ENCODE assay signal across 22 cellular contexts in the genomic region with DNA sequence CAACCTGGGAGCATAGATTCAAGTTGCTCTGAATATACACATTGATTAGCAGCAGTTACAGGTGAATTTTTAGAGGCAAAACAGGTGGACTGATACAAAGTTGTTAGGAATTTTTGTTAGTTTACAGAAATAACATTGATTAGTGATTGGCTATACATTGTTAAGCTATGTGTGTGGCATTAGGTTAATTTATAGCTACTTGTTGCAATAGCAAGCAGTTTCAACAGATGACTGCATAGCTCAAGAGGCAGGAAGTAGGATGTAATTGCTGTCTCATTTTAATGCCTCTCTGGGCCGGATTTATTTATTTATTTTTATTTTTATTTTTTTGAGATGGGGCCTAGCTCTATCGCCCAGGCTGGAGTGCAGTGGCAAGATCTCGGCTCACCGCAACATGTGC.
"Had no signal": no experiment of that assay in that cellular context is flagged by ENCODE, and none has a peak within 500 bp of the region (broad histone marks: within the 10 kb centered on the region; RNA-seq: fewer than 3 reads in every experiment).

No MANE protein-coding gene starts in this region.

- H2AFZ ChIP-seq: hepatocyte, neural progenitor cell, parathyroid adenoma had no signal

- H3K9me3 ChIP-seq: adrenal gland, esophagus squamous epithelium, lower lobe of right lung, right lobe of liver, stomach had no signal

- H3K4me1 ChIP-seq: parathyroid adenoma had no signal

- H3K27me3 ChIP-seq: adrenal gland, esophagus squamous epithelium, hepatocyte, neural progenitor cell, right lobe of liver, stomach had no signal

- FAIRE-seq: bronchial epithelial cell, endothelial cell of umbilical vein had no signal

- H3K4me2 ChIP-seq: hepatocyte, neural progenitor cell, smooth muscle cell had no signal

- H3K27ac ChIP-seq: adrenal gland, esophagus squamous epithelium, hepatocyte, lower lobe of right lung, parathyroid adenoma, right lobe of liver, stomach had no signal

- H3K36me3 ChIP-seq: adrenal gland, esophagus squamous epithelium, lower lobe of right lung, right lobe of liver, stomach had no signal

- H3K4me3 ChIP-seq: adrenal gland, esophagus squamous epithelium, hepatocyte, lower lobe of right lung, neural progenitor cell, right lobe of liver, smooth muscle cell, stomach had no signal

- H3K9ac ChIP-seq: neural progenitor cell, parathyroid adenoma had no signal

- ATAC-seq: activated naive CD4-positive, alpha-beta T cell treated with anti-CD3 and anti-CD28 coated beads, Interleukin-2, amount 50 U/mL, for 72 hours; left colon; lower lobe of right lung; right lobe of liver; stimulated activated effector memory CD8-positive, alpha-beta T cell treated with anti-CD3 and anti-CD28 coated beads, Interleukin-12 subunit alpha, Interleukin-12 subunit beta, amount 100 ng/mL, for 72 hours had no signal

- DNase-seq: activated B cell treated with CpG ODN at 0.5 μM for 24 hours; activated CD4-positive, alpha-beta memory T cell treated with anti-CD3 and anti-CD28 coated beads for 36 hours; activated CD4-positive, alpha-beta T cell treated with anti-CD3 and anti-CD28 coated beads for 4 hours; activated gamma-delta T cell treated with Interleukin-2 at 50 U/mL for 16 hours; activated T-cell treated with anti-CD3 and anti-CD28 coated beads for 4 hours; adrenal gland; cerebellar nuclear complex; effector memory CD4-positive, alpha-beta T cell; esophagus squamous epithelium; left colon; lower lobe of right lung; right lobe of liver; stimulated activated CD4-positive, alpha-beta T cell treated with anti-CD3 and anti-CD28 coated beads, Interleukin-4, amount 100 ng/mL, for 24 hours; stomach had no signal
